15 cellular contexts compared by ENCODE assay signal in the genomic region with DNA sequence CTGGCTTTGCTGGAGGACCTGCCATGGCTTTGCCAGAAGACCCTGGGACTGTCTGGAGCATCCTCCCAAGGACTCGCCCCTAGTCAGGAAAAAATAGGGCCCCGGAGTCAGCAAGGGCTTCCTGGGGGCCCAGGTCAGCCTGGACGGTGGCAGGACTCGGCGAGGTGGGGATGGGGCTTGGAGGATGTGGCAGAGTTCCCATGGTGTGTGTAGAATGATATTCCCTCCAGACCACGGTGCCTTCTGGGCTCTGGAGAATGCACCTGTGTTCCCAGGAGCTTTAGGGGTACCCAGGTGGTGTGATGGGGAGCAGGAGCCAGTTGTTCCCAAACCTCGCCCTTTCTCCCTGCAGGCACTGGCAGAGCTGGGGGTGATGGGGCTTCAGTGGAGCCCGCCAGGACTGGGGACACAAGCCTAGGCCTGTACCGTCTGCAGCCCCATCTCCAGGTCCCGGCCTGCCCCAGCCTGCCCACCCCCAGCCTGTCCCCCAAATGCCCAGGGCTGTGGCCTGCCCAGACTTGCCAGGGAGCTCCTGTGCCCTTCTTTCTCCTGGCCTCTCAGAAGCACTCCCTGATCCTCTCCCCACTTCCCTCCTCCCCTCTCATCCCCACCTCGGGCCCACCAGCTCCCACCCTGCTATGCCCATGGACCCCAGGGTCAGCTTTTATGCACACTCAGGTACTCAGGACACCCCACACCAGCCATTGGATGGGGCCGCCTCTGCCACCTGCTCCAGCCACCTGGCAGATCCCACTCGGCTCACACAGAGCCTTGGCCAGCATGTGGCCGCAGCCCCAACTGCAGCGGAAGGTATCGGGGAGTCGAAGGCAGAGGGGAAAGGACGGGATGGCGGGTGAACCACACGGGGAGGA.
DNase-seq lines count a peak whose midpoint lies in the region; ATAC-seq and TF ChIP-seq lines count a peak whose summit lies in the region.
"Had no signal": no experiment of that assay in that cellular context is flagged by ENCODE, and none has a peak within 500 bp of the region (broad histone marks: within the 10 kb centered on the region; RNA-seq: fewer than 3 reads in every experiment).

No MANE protein-coding gene starts in this region.

- no peak overlapping the region for H3K9ac ChIP-seq in colonic mucosa (ENCODE audit: low read depth in 2 of 2, low read length in 2 of 2)
- H3K9ac ChIP-seq: parathyroid adenoma, SK-N-SH had no signal

- no peak for TF ChIP-seq POLR2A in upper lobe of left lung (IDR thresholded peaks at IDR 0.05)

- peak; percentile 15 for DNase-seq in activated naive CD8-positive, alpha-beta T cell treated with anti-CD3 and anti-CD28 coated beads, Interleukin-2, amount 10 ng/mL, durations not matched to agents 7 days and 5 days
- DNase-seq in activated naive CD8-positive, alpha-beta T cell treated with anti-CD3 and anti-CD28 coated beads, Interleukin-2, amount 50 U/mL, for 24 hours: no peak
- DNase-seq in colonic mucosa (peak; percentile 9), mucosa of descending colon (peak in 2 of 3 donors; percentile 9 to 31), upper lobe of left lung (peak; percentile 17 to 59), globus pallidus (ENCODE audit: low spot score) (no peak), retina (no peak)
- DNase-seq: erythroblast, mesendoderm, SK-N-SH had no signal

- intact Hi-C loops in colonic mucosa (cut with DNase I) (no loop called here), mucosa of descending colon (cut with DNase I, micrococcal nuclease) (no loop called here)

- no peaks in the 10 kb centered on the region for H3K9me3 Mint-ChIP-seq in activated naive CD8-positive, alpha-beta T cell treated with anti-CD3 and anti-CD28 coated beads, Interleukin-2, amount 10 ng/mL, durations not matched to agents 7 days and 5 days
- H3K9me3 Mint-ChIP-seq in activated naive CD8-positive, alpha-beta T cell treated with anti-CD3 and anti-CD28 coated beads, Interleukin-2, amount 50 U/mL, for 24 hours: no peaks in the 10 kb centered on the region
- H3K9me3 Mint-ChIP-seq: activated T-helper 2 cell treated with anti-CD3 and anti-CD28 coated beads, Interferon-gamma antibody, Interleukin-2, Interleukin-4, amounts not matched to agents 10 μg/mL and 5 μg/mL and 100 μg/mL, durations not matched to agents 14 hours and 24 hours and 36 hours had no signal

- 84 to 90% methylated on average over 15 to 20 of the region's 20 CpGs for WGBS in upper lobe of left lung, 2 donors

- H3K36me3 Mint-ChIP-seq in activated naive CD8-positive, alpha-beta T cell treated with anti-CD3 and anti-CD28 coated beads, Interleukin-2, amount 10 ng/mL, durations not matched to agents 7 days and 5 days: no peaks in the 10 kb centered on the region
- H3K36me3 Mint-ChIP-seq in activated naive CD8-positive, alpha-beta T cell treated with anti-CD3 and anti-CD28 coated beads, Interleukin-2, amount 50 U/mL, for 24 hours (ENCODE audit: low read depth): no peaks in the 10 kb centered on the region

- no peak overlapping the region for H3K27ac ChIP-seq in colonic mucosa
- H3K27ac ChIP-seq in upper lobe of left lung: no peak overlapping the region
- H3K27ac ChIP-seq: cardiac muscle cell, HL-60, parathyroid adenoma had no signal

- TF ChIP-seq CTCF in colonic mucosa (IDR thresholded peaks at IDR 0.05): no peak
- TF ChIP-seq CTCF in mucosa of descending colon (IDR thresholded peaks at IDR 0.05): no peak
- TF ChIP-seq CTCF in upper lobe of left lung (IDR thresholded peaks at IDR 0.05): no peak

- no peaks in the 10 kb centered on the region for H3K36me3 ChIP-seq in colonic mucosa
- H3K36me3 ChIP-seq in mucosa of descending colon (ENCODE audit: low read depth): no peaks in the 10 kb centered on the region
- no peaks in the 10 kb centered on the region for H3K36me3 ChIP-seq in upper lobe of left lung
- H3K36me3 ChIP-seq: cardiac muscle cell had no signal

- no peak for ATAC-seq in activated naive CD8-positive, alpha-beta T cell treated with anti-CD3 and anti-CD28 coated beads, Interleukin-2, amount 10 ng/mL, durations not matched to agents 7 days and 5 days (ENCODE audit: low read depth)
- no peak for ATAC-seq in activated naive CD8-positive, alpha-beta T cell treated with anti-CD3 and anti-CD28 coated beads, Interleukin-2, amount 50 U/mL, for 24 hours
- ATAC-seq in mucosa of descending colon (no peak), upper lobe of left lung (ENCODE audit: low FRiP score in 2 of 2) (no peak), HG03571 (IDR thresholded peaks at IDR 0.05; ENCODE audit: unreplicated experiment) (no peak)

- no peaks in the 10 kb centered on the region for H3K27me3 ChIP-seq in colonic mucosa
- no peaks in the 10 kb centered on the region for H3K27me3 ChIP-seq in upper lobe of left lung
- H3K27me3 ChIP-seq: cardiac muscle cell had no signal

- POLR2A ChIA-PET in activated naive CD8-positive, alpha-beta T cell treated with anti-CD3 and anti-CD28 coated beads, Interleukin-2, amount 10 ng/mL, durations not matched to agents 7 days and 5 days (lab: Charles Lee): no interaction called here

- H3K27me3 Mint-ChIP-seq in activated naive CD8-positive, alpha-beta T cell treated with anti-CD3 and anti-CD28 coated beads, Interleukin-2, amount 10 ng/mL, durations not matched to agents 7 days and 5 days: no peaks in the 10 kb centered on the region
- no peaks in the 10 kb centered on the region for H3K27me3 Mint-ChIP-seq in activated naive CD8-positive, alpha-beta T cell treated with anti-CD3 and anti-CD28 coated beads, Interleukin-2, amount 50 U/mL, for 24 hours

- no peaks in the 10 kb centered on the region for H3K4me1 Mint-ChIP-seq in activated naive CD8-positive, alpha-beta T cell treated with anti-CD3 and anti-CD28 coated beads, Interleukin-2, amount 10 ng/mL, durations not matched to agents 7 days and 5 days
- peaks cover 2% of the 10 kb centered on the region for H3K4me1 Mint-ChIP-seq in activated naive CD8-positive, alpha-beta T cell treated with anti-CD3 and anti-CD28 coated beads, Interleukin-2, amount 50 U/mL, for 24 hours

- no peaks in the 10 kb centered on the region for H3K4me1 ChIP-seq in colonic mucosa
- H3K4me1 ChIP-seq in mucosa of descending colon (ENCODE audit: low read depth): peaks cover 6% of the 10 kb centered on the region
- H3K4me1 ChIP-seq in upper lobe of left lung: peaks cover 20 to 49% (median 28%) of the 10 kb centered on the region in 4 donors
- H3K4me1 ChIP-seq: parathyroid adenoma had no signal

- H3K9me3 ChIP-seq in colonic mucosa (no peaks in the 10 kb centered on the region), mucosa of descending colon (no peaks in the 10 kb centered on the region), upper lobe of left lung (no peaks in the 10 kb centered on the region)
- H3K9me3 ChIP-seq: SK-N-SH had no signal

- H3K4me3 ChIP-seq in colonic mucosa (no peak overlapping the region), mucosa of descending colon (no peak overlapping the region), upper lobe of left lung (no peak overlapping the region)
- H3K4me3 ChIP-seq: cardiac muscle cell had no signal

- H3K27ac Mint-ChIP-seq in activated naive CD8-positive, alpha-beta T cell treated with anti-CD3 and anti-CD28 coated beads, Interleukin-2, amount 10 ng/mL, durations not matched to agents 7 days and 5 days: no peak overlapping the region
- H3K27ac Mint-ChIP-seq in activated naive CD8-positive, alpha-beta T cell treated with anti-CD3 and anti-CD28 coated beads, Interleukin-2, amount 50 U/mL, for 24 hours: no peak overlapping the region
- H3K27ac Mint-ChIP-seq: activated T-helper 2 cell treated with anti-CD3 and anti-CD28 coated beads, Interferon-gamma antibody, Interleukin-2, Interleukin-4, amounts not matched to agents 10 μg/mL and 5 μg/mL and 100 μg/mL, durations not matched to agents 14 hours and 24 hours and 36 hours had no signal

- TF ChIP-seq EP300 in upper lobe of left lung (IDR thresholded peaks at IDR 0.05): no peak

- H3K4me3 Mint-ChIP-seq in activated naive CD8-positive, alpha-beta T cell treated with anti-CD3 and anti-CD28 coated beads, Interleukin-2, amount 10 ng/mL, durations not matched to agents 7 days and 5 days: no peak overlapping the region
- H3K4me3 Mint-ChIP-seq in activated naive CD8-positive, alpha-beta T cell treated with anti-CD3 and anti-CD28 coated beads, Interleukin-2, amount 50 U/mL, for 24 hours: no peak overlapping the region

Comparison
In these comparisons a context has a peak if more than half of its experiments do, and no peak if none do; other contexts are left out.
1. DNase-seq: peak in activated naive CD8-positive, alpha-beta T cell treated with anti-CD3 and anti-CD28 coated beads, Interleukin-2, amount 10 ng/mL, durations not matched to agents 7 days and 5 days (single experiment), colonic mucosa (single experiment), mucosa of descending colon (2 of 3) and upper lobe of left lung (2 of 2); none in activated naive CD8-positive, alpha-beta T cell treated with anti-CD3 and anti-CD28 coated beads, Interleukin-2, amount 50 U/mL, for 24 hours (single experiment), globus pallidus (single experiment) and retina (single experiment).